In the genomic region with DNA sequence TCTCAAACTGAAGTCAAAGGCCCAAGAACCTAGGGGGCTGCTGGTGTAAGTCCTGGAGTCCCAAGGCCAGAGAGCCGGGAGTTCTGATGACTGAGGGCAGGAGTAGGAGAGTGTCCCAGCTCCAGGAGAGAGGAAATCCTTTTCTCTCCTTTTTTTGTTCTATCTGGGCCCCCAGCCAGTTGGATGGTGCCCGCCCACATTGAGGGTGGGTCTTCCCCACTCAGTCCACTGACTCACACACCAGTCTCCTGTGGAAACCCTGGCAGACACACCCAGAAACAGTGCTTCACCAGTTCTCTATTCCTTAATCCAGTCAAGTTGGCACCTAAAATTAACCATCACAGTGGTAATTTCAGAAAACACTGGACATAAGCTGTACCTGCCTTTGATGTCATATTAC, we compare ENCODE assay signal across 11 cellular contexts. TPM values are rescaled to one million over a fixed set of nuclear protein-coding genes. Genes with fewer than 3 reads are reported as not detected.
DNase-seq lines count a peak whose midpoint lies in the region; ATAC-seq and TF ChIP-seq lines count a peak whose summit lies in the region.
"Had no signal": no experiment of that assay in that cellular context is flagged by ENCODE, and none has a peak within 500 bp of the region (broad histone marks: within the 10 kb centered on the region; RNA-seq: fewer than 3 reads in every experiment).

No MANE protein-coding gene starts in this region.

- no peak overlapping the region for H3K4me3 ChIP-seq in adipocyte (ENCODE audit: low read length)

- H3K36me3 Mint-ChIP-seq in osteocyte (ENCODE audit: unreplicated experiment), result no peaks in the 10 kb centered on the region
- peaks cover 10% of the 10 kb centered on the region for H3K36me3 Mint-ChIP-seq in activated T-helper 2 cell treated with anti-CD3 and anti-CD28 coated beads, Interferon-gamma antibody, Interleukin-2, Interleukin-4, amounts not matched to agents 10 μg/mL and 5 μg/mL and 100 μg/mL, durations not matched to agents 14 hours and 24 hours and 36 hours (ENCODE audit: low read depth)
- peaks cover 0 to 14% (median 1%) of the 10 kb centered on the region in 3 donors for H3K36me3 Mint-ChIP-seq in immature natural killer cell

- H3K9me3 ChIP-seq in adipocyte (ENCODE audit: control insufficient read depth, low read length), result no peaks in the 10 kb centered on the region

- no peaks in the 10 kb centered on the region for H3K9me3 Mint-ChIP-seq in osteocyte (ENCODE audit: unreplicated experiment)
- no peaks in the 10 kb centered on the region for H3K9me3 Mint-ChIP-seq in activated T-helper 2 cell treated with anti-CD3 and anti-CD28 coated beads, Interferon-gamma antibody, Interleukin-2, Interleukin-4, amounts not matched to agents 10 μg/mL and 5 μg/mL and 100 μg/mL, durations not matched to agents 14 hours and 24 hours and 36 hours
- no peaks in the 10 kb centered on the region for H3K9me3 Mint-ChIP-seq in immature natural killer cell
- H3K9me3 Mint-ChIP-seq: activated naive CD4-positive, alpha-beta T cell treated with anti-CD3 and anti-CD28 coated beads, Interleukin-2, amount 50 U/mL, for 24 hours had no signal

- H3K4me1 Mint-ChIP-seq in osteocyte (ENCODE audit: unreplicated experiment) (peaks cover 9% of the 10 kb centered on the region), immature natural killer cell (peaks cover 0 to 3% of the 10 kb centered on the region in 2 donors)
- H3K4me1 Mint-ChIP-seq in activated T-helper 2 cell treated with anti-CD3 and anti-CD28 coated beads, Interferon-gamma antibody, Interleukin-2, Interleukin-4, amounts not matched to agents 10 μg/mL and 5 μg/mL and 100 μg/mL, durations not matched to agents 14 hours and 24 hours and 36 hours (ENCODE audit: low read depth), result peaks cover 9% of the 10 kb centered on the region
- H3K4me1 Mint-ChIP-seq: B cell had no signal

- H3K4me3 Mint-ChIP-seq in osteocyte (ENCODE audit: unreplicated experiment), result no peak overlapping the region
- H3K4me3 Mint-ChIP-seq in activated T-helper 2 cell treated with anti-CD3 and anti-CD28 coated beads, Interferon-gamma antibody, Interleukin-2, Interleukin-4, amounts not matched to agents 10 μg/mL and 5 μg/mL and 100 μg/mL, durations not matched to agents 14 hours and 24 hours and 36 hours (ENCODE audit: low read depth), result no peak overlapping the region
- no peak overlapping the region for H3K4me3 Mint-ChIP-seq in immature natural killer cell
- H3K4me3 Mint-ChIP-seq: activated naive CD4-positive, alpha-beta T cell treated with anti-CD3 and anti-CD28 coated beads, Interleukin-2, amount 50 U/mL, for 24 hours; B cell had no signal

- TF ChIP-seq CTCF in osteocyte (IDR thresholded peaks at IDR 0.05), result no peak

- intact Hi-C loops in activated T-helper 2 cell treated with anti-CD3 and anti-CD28 coated beads, Interferon-gamma antibody, Interleukin-2, Interleukin-4, amounts not matched to agents 10 μg/mL and 5 μg/mL and 100 μg/mL, durations not matched to agents 14 hours and 24 hours and 36 hours (cut with micrococcal nuclease), result no loop called here

- H3K36me3 ChIP-seq in adipocyte (ENCODE audit: control insufficient read depth, insufficient read depth, low read length, severe bottlenecking), result peaks cover 11% of the 10 kb centered on the region

- no peaks in the 10 kb centered on the region for H3K27me3 Mint-ChIP-seq in osteocyte (ENCODE audit: unreplicated experiment)
- H3K27me3 Mint-ChIP-seq in activated T-helper 2 cell treated with anti-CD3 and anti-CD28 coated beads, Interferon-gamma antibody, Interleukin-2, Interleukin-4, amounts not matched to agents 10 μg/mL and 5 μg/mL and 100 μg/mL, durations not matched to agents 14 hours and 24 hours and 36 hours (ENCODE audit: low read depth), result no peaks in the 10 kb centered on the region
- H3K27me3 Mint-ChIP-seq in immature natural killer cell (ENCODE audit: low read depth in 3 of 3), result no peaks in the 10 kb centered on the region
- H3K27me3 Mint-ChIP-seq: activated naive CD4-positive, alpha-beta T cell treated with anti-CD3 and anti-CD28 coated beads, Interleukin-2, amount 50 U/mL, for 24 hours; B cell had no signal

- no peak overlapping the region for H3K9ac ChIP-seq in adipocyte (ENCODE audit: low read length)

- H3K27me3 ChIP-seq in adipocyte (replicated peaks; ENCODE audit: control insufficient read depth, insufficient read depth, low read length), result no peaks in the 10 kb centered on the region

- peak overlapping the region; percentile 18 for H3K27ac Mint-ChIP-seq in osteocyte (ENCODE audit: unreplicated experiment)
- no peak overlapping the region for H3K27ac Mint-ChIP-seq in activated T-helper 2 cell treated with anti-CD3 and anti-CD28 coated beads, Interferon-gamma antibody, Interleukin-2, Interleukin-4, amounts not matched to agents 10 μg/mL and 5 μg/mL and 100 μg/mL, durations not matched to agents 14 hours and 24 hours and 36 hours
- no peak overlapping the region for H3K27ac Mint-ChIP-seq in immature natural killer cell
- H3K27ac Mint-ChIP-seq: activated naive CD4-positive, alpha-beta T cell treated with anti-CD3 and anti-CD28 coated beads, Interleukin-2, amount 50 U/mL, for 24 hours; B cell had no signal

- DNase-seq in Daoy (ENCODE audit: low read depth) (peak; percentile 57), adipocyte (ENCODE audit: low read depth) (peak; percentile 83), fibroblast of peridontal ligament (ENCODE audit: extremely low read depth) (peak; percentile 77), osteocyte (ENCODE audit: extremely low spot score, unreplicated experiment) (no peak), immature natural killer cell (no peak)
- no peak for DNase-seq in activated T-helper 2 cell treated with anti-CD3 and anti-CD28 coated beads, Interferon-gamma antibody, Interleukin-2, Interleukin-4, amounts not matched to agents 10 μg/mL and 5 μg/mL and 100 μg/mL, durations not matched to agents 14 hours and 24 hours and 36 hours (ENCODE audit: low spot score)
- no peak for DNase-seq in stimulated activated CD4-positive, alpha-beta T cell treated with anti-CD3 and anti-CD28 coated beads, Interleukin-12 subunit alpha, Interleukin-12 subunit beta, amount 100 ng/mL, for 4 hours
- DNase-seq: NCI-H526 treated with DMSO at 0.1 percent for 48 hours had no signal

- H3K4me1 ChIP-seq in adipocyte (ENCODE audit: control insufficient read depth, insufficient read depth, low read length), result peaks cover 20% of the 10 kb centered on the region

- ATAC-seq in HG03571 (IDR thresholded peaks at IDR 0.05; ENCODE audit: unreplicated experiment), result no peak

RNA-seq across cellular contexts. Expression of gene WDR26, which starts 12.7 kb away (rescaled TPM):
- 14.1 and 19.6 TPM in 2 replicates for total RNA-seq in Daoy (2014; rRNA removed; shearing (Covaris generic))
- total RNA-seq in osteocyte, result 106 and 111 TPM in 2 replicates
- 80.5 and 82.0 TPM in 2 replicates for total RNA-seq in activated T-helper 2 cell treated with anti-CD3 and anti-CD28 coated beads, Interferon-gamma antibody, Interleukin-2, Interleukin-4, amounts not matched to agents 10 μg/mL and 5 μg/mL and 100 μg/mL, durations not matched to agents 14 hours and 24 hours and 36 hours
- polyA plus RNA-seq in immature natural killer cell, result 1 to 10 TPM in 2 of 3 donors, under 1 TPM in 1; 0.36 to 6.5 (median 3.6) TPM

Comparison
In these comparisons a context has a peak if more than half of its experiments do, and no peak if none do; other contexts are left out.
1. DNase-seq: peak in Daoy (single experiment), adipocyte (single experiment) and fibroblast of peridontal ligament (single experiment); none in osteocyte (single experiment), activated T-helper 2 cell treated with anti-CD3 and anti-CD28 coated beads, Interferon-gamma antibody, Interleukin-2, Interleukin-4, amounts not matched to agents 10 μg/mL and 5 μg/mL and 100 μg/mL, durations not matched to agents 14 hours and 24 hours and 36 hours (single experiment), stimulated activated CD4-positive, alpha-beta T cell treated with anti-CD3 and anti-CD28 coated beads, Interleukin-12 subunit alpha, Interleukin-12 subunit beta, amount 100 ng/mL, for 4 hours (single experiment) and immature natural killer cell (0 of 3).